9 cellular contexts compared by ENCODE assay signal in genomic region chr1:203557958-203558760, GRCh38.
DNase-seq lines count a peak whose midpoint lies in the region; ATAC-seq and TF ChIP-seq lines count a peak whose summit lies in the region.
"Had no signal": no experiment of that assay in that cellular context is flagged by ENCODE, and none has a peak within 500 bp of the region (broad histone marks: within the 10 kb centered on the region; RNA-seq: fewer than 3 reads in every experiment).

No MANE protein-coding gene starts in this region.

- TF ChIP-seq CTCF in fibroblast of mammary gland (conservative IDR thresholded peaks at IDR 0.05; ENCODE audit: control insufficient read depth, insufficient read depth, low read depth, low read length) (no peak), prostate gland (IDR thresholded peaks at IDR 0.05) (no peak)

- H3K27ac ChIP-seq in prostate gland, result peak overlapping the region; percentile 65 to 73

- no peaks in the 10 kb centered on the region for H3K9me3 ChIP-seq in prostate gland

- intact Hi-C loops in prostate gland (cut with DNase I), result loop anchor here (2.0 to 5.0 kb wide), 3 partner anchors 46 to 93 kb away; no protein-coding TSS in a partner anchor

- no peak overlapping the region for H3K4me3 ChIP-seq in fibroblast of mammary gland (ENCODE audit: control insufficient read depth, low read depth, low read length)
- no peak overlapping the region for H3K4me3 ChIP-seq in prostate gland

- H3K36me3 ChIP-seq in prostate gland, result no peaks in the 10 kb centered on the region

- TF ChIP-seq POLR2A in prostate gland (IDR thresholded peaks at IDR 0.05), result no peak

- 56% methylated on average over 5 of the region's 5 CpGs for WGBS in prostate gland

- ATAC-seq in HG03457 (IDR thresholded peaks at IDR 0.05; ENCODE audit: unreplicated experiment) (no peak), HG03097 (IDR thresholded peaks at IDR 0.05; ENCODE audit: low FRiP score, unreplicated experiment) (no peak)

- H3K27me3 ChIP-seq in prostate gland (replicated peaks; ENCODE audit: insufficient read depth), result no peaks in the 10 kb centered on the region

- DNase-seq in EL, result peak; percentile 99
- peak; percentile 73 for DNase-seq in OCI-M1 (lab: John Stamatoyannopoulos, UW)
- peak; percentile 100 for DNase-seq in fibroblast of mammary gland (ENCODE audit: low read depth)
- no peak for DNase-seq in prostate gland (ENCODE audit: low spot score)
- no peak for DNase-seq in NCI-H345 (lab: John Stamatoyannopoulos, UW)
- no peak for DNase-seq in effector CD8-positive, alpha-beta T cell (lab: John Stamatoyannopoulos, UW)
- DNase-seq: NCI-H2029 had no signal

- H3K4me1 ChIP-seq in prostate gland (replicated peaks), result no peaks in the 10 kb centered on the region

Comparison
In these comparisons a context has a peak if more than half of its experiments do, and no peak if none do; other contexts are left out.
1. DNase-seq: peak in EL (single experiment), OCI-M1 (single experiment) and fibroblast of mammary gland (single experiment); none in prostate gland (single experiment), NCI-H345 (single experiment) and effector CD8-positive, alpha-beta T cell (single experiment).